Comparison of ENCODE assay signal across 8 cellular contexts in the genomic region with DNA sequence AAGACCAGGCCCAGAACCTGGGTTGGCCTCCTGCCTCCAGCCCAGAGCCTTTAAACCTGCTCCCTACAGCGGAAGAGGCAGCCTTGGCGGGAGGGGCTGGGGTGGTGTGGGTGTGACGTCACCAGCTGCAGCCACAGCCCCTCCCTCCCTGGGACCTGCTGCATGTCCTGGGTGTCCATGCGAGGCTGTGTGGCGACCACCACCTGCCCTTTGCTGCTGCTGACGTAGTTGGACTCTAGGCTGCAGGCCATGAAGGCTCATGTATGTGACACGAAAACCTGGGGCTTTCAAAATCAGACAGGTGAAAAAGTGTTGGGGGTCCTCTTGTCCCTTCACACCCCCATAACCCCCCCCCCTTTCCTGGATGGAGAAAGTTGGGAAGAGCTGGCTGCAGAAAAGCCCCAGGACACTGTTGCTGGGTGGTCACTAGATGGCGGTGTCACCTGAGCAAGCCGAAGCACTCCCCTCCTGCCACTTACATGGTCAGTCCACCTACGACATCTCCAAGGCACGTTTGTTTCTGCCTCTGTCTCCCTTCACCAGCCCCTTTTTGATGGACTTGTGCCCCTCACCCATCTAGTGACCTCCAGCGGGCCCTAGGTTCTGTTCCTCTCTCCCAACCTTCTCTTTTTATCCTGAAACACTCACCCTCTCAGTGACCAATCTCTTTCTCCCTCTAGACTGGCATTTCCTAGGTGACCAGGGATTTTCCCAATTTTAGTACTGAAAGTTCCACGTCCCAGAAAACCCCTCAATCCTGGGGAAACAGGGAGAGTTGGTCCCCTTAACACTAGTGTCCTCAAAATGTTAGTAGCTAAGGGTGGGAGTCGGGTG. TPM values are rescaled to one million over a fixed set of nuclear protein-coding genes. Genes with fewer than 3 reads are reported as not detected.
DNase-seq lines count a peak whose midpoint lies in the region; ATAC-seq, FAIRE-seq and TF ChIP-seq lines count a peak whose summit lies in the region.

No MANE protein-coding gene starts in this region.

- no peak overlapping the region for H3K4me2 ChIP-seq in K562 (ENCODE audit: insufficient read depth, low read length)

- no peak overlapping the region for H3K27ac ChIP-seq in RWPE2 (ENCODE audit: poor library complexity, severe bottlenecking)
- no peak overlapping the region for H3K27ac ChIP-seq in K562 (ENCODE audit: extremely low read depth, low read depth, low read length)
- H3K27ac ChIP-seq in iPS DF 6.9 (ENCODE audit: low read length) = no peak overlapping the region

- peak; percentile 82 for DNase-seq in ELF-1 (ENCODE audit: low read depth, low spot score)
- DNase-seq in Kasumi-1 (lab: John Stamatoyannopoulos, UW) = peak; percentile 51 to 61
- no peak for DNase-seq in RWPE2 (ENCODE audit: low spot score)
- DNase-seq in K562 (ENCODE audit: extremely low read depth in 1 of 4, low spot score in 3 of 4) = peak; percentile 71 to 87 (median 86)
- peak; percentile 60 for DNase-seq in iPS DF 6.9 (ENCODE audit: low read depth, low spot score)
- DNase-seq in stimulated activated CD4-positive, alpha-beta T cell treated with anti-CD3 and anti-CD28 coated beads, Interleukin-15, amount 100 ng/mL, for 24 hours = peak; percentile 57
- no peak for DNase-seq in middle frontal gyrus (ENCODE audit: extremely low spot score, low spot score)

- H3K4me3 ChIP-seq in RWPE2 (ENCODE audit: severe bottlenecking) (no peak overlapping the region), K562 (no peak overlapping the region), iPS DF 6.9 (ENCODE audit: low read length) (no peak overlapping the region)

- H4K20me1 ChIP-seq in K562 (replicated peaks; ENCODE audit: control insufficient read depth, insufficient read depth, low read length) = no peaks in the 10 kb centered on the region

- no peaks in the 10 kb centered on the region for H3K79me2 ChIP-seq in K562 (ENCODE audit: control insufficient read depth, insufficient read depth, low read length)

- TF ChIP-seq EP300 in K562 (IDR thresholded peaks at IDR 0.05; ENCODE audit: low read length) = no peak

- no peaks in the 10 kb centered on the region for H3K27me3 ChIP-seq in RWPE2 (ENCODE audit: insufficient read depth, poor library complexity, severe bottlenecking)
- H3K27me3 ChIP-seq in K562 (ENCODE audit: control insufficient read depth in 2 of 2, insufficient read depth in 2 of 2, low read length in 2 of 2) = peaks cover 30 to 77% of the 10 kb centered on the region in 2 experiments
- no peaks in the 10 kb centered on the region for H3K27me3 ChIP-seq in iPS DF 6.9 (ENCODE audit: control insufficient read depth, insufficient read depth, low read length)

- peak; percentile 81 to 93 for TF ChIP-seq RAD21 in K562 (CRISPR knock-in tag; conservative IDR thresholded peaks at IDR 0.05 in 1 of 2, IDR thresholded peaks at IDR 0.05 in 1 of 2)

- TF ChIP-seq POLR2A in K562 (conservative IDR thresholded peaks at IDR 0.05) = no peak

- no TSS peak for BruUV-seq in K562 (replicated peaks; lab: Mats Ljungman, UMichigan)

- FAIRE-seq in K562 (lab: Jason Lieb, UNC) = peak; percentile 93

- no peak overlapping the region for H3K9ac ChIP-seq in K562 (ENCODE audit: insufficient read depth in 1 of 2, low read depth in 2 of 2, low read length in 2 of 2)

- H3K36me3 ChIP-seq in RWPE2 (ENCODE audit: low read depth) = no peaks in the 10 kb centered on the region
- H3K36me3 ChIP-seq in K562 (ENCODE audit: control insufficient read depth, insufficient read depth, low read length) = no peaks in the 10 kb centered on the region
- H3K36me3 ChIP-seq in iPS DF 6.9 (ENCODE audit: control insufficient read depth, insufficient read depth, low read length) = no peaks in the 10 kb centered on the region; the same call in 1 of the 2 replicates

- CTCF ChIA-PET in K562 (lab: Yijun Ruan, JAX; ENCODE audit: low intra/inter-chr PET ratio) = interaction anchor here (0.8 to 3.0 kb wide), 5 partner anchors 72 to 318 kb away, joined by 3 to 25 read pairs (median 7); no protein-coding TSS in a partner anchor

- H3K9me1 ChIP-seq in K562 (ENCODE audit: control insufficient read depth, insufficient read depth, low read length) = no peaks in the 10 kb centered on the region

- in situ Hi-C loops in K562 (cut with MboI) = no loop called here

- H2AFZ ChIP-seq in K562 (ENCODE audit: low read depth, low read length) = peak overlapping the region; percentile 54

- POLR2A ChIA-PET in K562 (lab: Yijun Ruan, JAX) = interaction anchor here (0.6 to 1.6 kb wide), 4 partner anchors 7 to 1112 kb away, joined by 3 to 4 read pairs (median 3); partner anchors contain the start of genes CCR5AS and CCRL2

- no peaks in the 10 kb centered on the region for H3K4me1 ChIP-seq in RWPE2 (ENCODE audit: insufficient read depth, poor library complexity, severe bottlenecking)
- H3K4me1 ChIP-seq in K562 (replicated peaks in 1 of 2; ENCODE audit: control insufficient read depth in 2 of 2, insufficient read depth in 2 of 2, low read length in 2 of 2) = peaks cover 0 to 8% of the 10 kb centered on the region in 2 experiments; a peak in 3 of 5 replicates
- H3K4me1 ChIP-seq in iPS DF 6.9 (ENCODE audit: control insufficient read depth, insufficient read depth, low read length) = peaks cover 4% of the 10 kb centered on the region

- H3K9me3 ChIP-seq in RWPE2 (ENCODE audit: severe bottlenecking) (no peaks in the 10 kb centered on the region), K562 (replicated peaks; ENCODE audit: control insufficient read depth, insufficient read depth, low read depth, low read length) (no peaks in the 10 kb centered on the region), iPS DF 6.9 (ENCODE audit: control insufficient read depth, insufficient read depth, low read length) (no peaks in the 10 kb centered on the region)

- intact Hi-C loops in K562 (cut with micrococcal nuclease) = loop anchor here (1.0 to 10.0 kb wide), 5 partner anchors 71 to 318 kb away; no protein-coding TSS in a partner anchor

- TF ChIP-seq CTCF in RWPE2 (IDR thresholded peaks at IDR 0.05; ENCODE audit: poor library complexity, severe bottlenecking) = peak; percentile 88
- TF ChIP-seq CTCF in K562 (IDR thresholded peaks at IDR 0.05 in 2 of 3, conservative IDR thresholded peaks at IDR 0.05 in 1 of 3; ENCODE audit: insufficient read depth in 2 of 3, low read depth in 1 of 3, low read length in 3 of 3) = peak; percentile 93

- WGBS in K562 (ENCODE audit: insufficient coverage, low coverage, missing lambda C conversion rate) = 8% methylated on average over 14 of the region's 14 CpGs
- whole genome bisulfite sequencing in iPS DF 6.9 (ENCODE audit: insufficient coverage, insufficient read length) = no CpG with 5 or more reads among the region's 14 CpGs

- ATAC-seq in RWPE2 (ENCODE audit: low read depth) (peak; percentile 88), K562 (peak; percentile 94), HG03095 (IDR thresholded peaks at IDR 0.05; ENCODE audit: unreplicated experiment) (no peak)

TF ChIP-seq in K562, 482 proteins besides CTCF, POLR2A, EP300 and RAD21 (continues in another document):
- TF ChIP-seq ZNF512 (tag; IDR thresholded peaks at IDR 0.05) (no peak), NCOR1 (IDR thresholded peaks at IDR 0.05) (no peak), NRF1 (conservative IDR thresholded peaks at IDR 0.05 in 1 of 2, IDR thresholded peaks at IDR 0.05 in 1 of 2) (0 out of 4 replicates have a peak, but pooled peaks of 1 of the 2 experiments have one; percentile 25)

RNA-seq across cellular contexts. Expression of gene SLC6A20, which starts 35.2 kb away (rescaled TPM):
- total RNA-seq in K562 (2011; cell fraction: chromatin; rRNA removed; ENCODE audit: low replicate concordance) = not detected in 2 replicates
- total RNA-seq in K562 (2011; cell fraction: nucleolus; rRNA removed) = not detected in 2 replicates
- not detected in 2 replicates for total RNA-seq in K562 (2011; cell fraction: nucleoplasm; rRNA removed)
- total RNA-seq in K562 (2014; rRNA removed) (not detected in 2 replicates), K562 (2014; rRNA removed; fragmentation: Illumina TruSeq; extraction: Trizol) (not detected in 2 replicates), K562 (2015; rRNA removed; fragmentation: Illumina TruSeq; extraction: Trizol) (not detected in 2 replicates), K562 (2021) (not detected in 2 replicates)
- polyA plus RNA-seq in K562 (2011; rRNA removed) (not detected in 2 replicates), K562 (2014; fragmentation: Illumina TruSeq; extraction: Trizol) (not detected in 2 replicates), K562 (2014; fragmentation: Nextera tagmentation; extraction: Ambion mirVana) (not detected), K562 (2014; rRNA removed) (not detected in 2 replicates)
- polyA plus RNA-seq in K562 (2011; cell fraction: cytosol; rRNA removed) = not detected in 2 replicates
- polyA plus RNA-seq in K562 (2011; cell fraction: nucleus; rRNA removed) = not detected in 2 replicates
- polyA plus RNA-seq in K562 (2012) = not detected in 2 replicates
- 0.03 TPM in 1 of 2 replicates, not detected in the other for polyA minus RNA-seq in K562 (2011; rRNA and poly(A)+ RNA removed)
- not detected in 2 replicates for polyA minus RNA-seq in K562 (2011; cell fraction: cytosol; rRNA and poly(A)+ RNA removed)
- polyA minus RNA-seq in K562 (2011; cell fraction: nucleus; rRNA and poly(A)+ RNA removed) = not detected in 2 replicates

Comparison
In these comparisons a context has a peak if more than half of its experiments do, and no peak if none do; other contexts are left out.
1. DNase-seq: peak in ELF-1 (single experiment), Kasumi-1 (2 of 2), K562 (4 of 4), iPS DF 6.9 (single experiment) and stimulated activated CD4-positive, alpha-beta T cell treated with anti-CD3 and anti-CD28 coated beads, Interleukin-15, amount 100 ng/mL, for 24 hours (single experiment); none in RWPE2 (single experiment) and middle frontal gyrus (single experiment).